Comparison of ENCODE assay signal across 22 cellular contexts in genomic region chr11:126725521-126725920, GRCh38.
"Had no signal": no experiment of that assay in that cellular context is flagged by ENCODE, and none has a peak within 500 bp of the region (broad histone marks: within the 10 kb centered on the region; RNA-seq: fewer than 3 reads in every experiment).

No MANE protein-coding gene starts in this region.

- H3K4me3 ChIP-seq: colonic mucosa, esophagus squamous epithelium, gastrocnemius medialis, heart right ventricle, left lung, lower lobe of right lung, mucosa of descending colon had no signal

- H3K27ac ChIP-seq: colonic mucosa, epithelial cell of prostate, esophagus squamous epithelium, gastrocnemius medialis, heart right ventricle, left lung, lower lobe of right lung had no signal

- ATAC-seq: effector memory CD8-positive, alpha-beta T cell; esophagus mucosa; gastrocnemius medialis; heart right ventricle; left cardiac atrium; left lung; left ventricle myocardium superior; lower lobe of right lung; mucosa of descending colon had no signal

- DNase-seq: colonic mucosa; cortex of kidney; effector CD8-positive, alpha-beta T cell; effector memory CD8-positive, alpha-beta T cell; endodermal cell; erythroblast; esophagus squamous epithelium; foreskin melanocyte; gastrocnemius medialis; glutamatergic neuron; head of caudate nucleus; heart right ventricle; hippocampal formation; left cardiac atrium; left lung; left ventricle myocardium superior; lower lobe of right lung; mesenchymal stem cell; mucosa of descending colon; naive B cell had no signal

- H3K4me1 ChIP-seq: colonic mucosa, esophagus squamous epithelium, gastrocnemius medialis, left lung, lower lobe of right lung had no signal

- H3K9me3 ChIP-seq: colonic mucosa, esophagus squamous epithelium, gastrocnemius medialis, heart right ventricle, left lung, lower lobe of right lung, mucosa of descending colon had no signal

- H3K27me3 ChIP-seq: colonic mucosa, esophagus squamous epithelium, gastrocnemius medialis, left lung had no signal

- H3K36me3 ChIP-seq: colonic mucosa, esophagus squamous epithelium, gastrocnemius medialis, heart right ventricle, left lung, lower lobe of right lung had no signal
